ENCODE assay signal across 21 cellular contexts in genomic region chr7:128390871-128391565, GRCh38. TPM values are rescaled to one million over a fixed set of nuclear protein-coding genes. Genes with fewer than 3 reads are reported as not detected.
DNase-seq lines count a peak whose midpoint lies in the region; ATAC-seq, FAIRE-seq and TF ChIP-seq lines count a peak whose summit lies in the region.
"Had no signal": no experiment of that assay in that cellular context is flagged by ENCODE, and none has a peak within 500 bp of the region (broad histone marks: within the 10 kb centered on the region; RNA-seq: fewer than 3 reads in every experiment).

No MANE protein-coding gene starts in this region.

- no peak for DNase-seq in HepG2 (ENCODE audit: low spot score)
- DNase-seq in right lobe of liver: no peak
- no peak for DNase-seq in Karpas-422
- DNase-seq in endothelial cell of umbilical vein (ENCODE audit: low read depth, low spot score): no peak
- no peak for DNase-seq in GOT3 (lab: John Stamatoyannopoulos, UW)
- no peak for DNase-seq in dermis blood vessel endothelial cell
- DNase-seq: ACHN; DMS79 treated with DMSO at 0.1 percent for 48 hours; HCEC 1CT; MM.1S; NCI-H1105 treated with DMSO at 0.1 percent for 48 hours; NCI-H1694; NCI-H2081 treated with DMSO at 0.1 percent for 48 hours; NCI-H510A; NCI-H748 treated with DMSO at 0.1 percent for 48 hours; NK-92 treated with Interleukin-12 subunit alpha and Interleukin-12 subunit beta, amount 100 ng/mL, for 24 hours; Right ventricle myocardium superior had no signal

- H2AFZ ChIP-seq in HepG2 (ENCODE audit: low read length): no peak overlapping the region
- no peak overlapping the region for H2AFZ ChIP-seq in Karpas-422 (ENCODE audit: low read length)
- no peak overlapping the region for H2AFZ ChIP-seq in endothelial cell of umbilical vein (ENCODE audit: low read depth, low read length)

- H3K27ac ChIP-seq in HepG2 (ENCODE audit: extremely low read length, insufficient read depth, low read length) (no peak overlapping the region), right lobe of liver (no peak overlapping the region), Karpas-422 (ENCODE audit: low read length) (peak overlapping the region; percentile 82; the same call in 1 of the 2 replicates), endothelial cell of umbilical vein (ENCODE audit: insufficient read depth, low read depth, low read length) (no peak overlapping the region)

- FAIRE-seq in HepG2 (lab: Jason Lieb, UNC) (no peak), endothelial cell of umbilical vein (lab: Jason Lieb, UNC) (no peak)
- FAIRE-seq: HTR-8/SVneo, RCC 7860 had no signal

- H3K36me3 ChIP-seq in HepG2 (replicated peaks in 1 of 2; ENCODE audit: control insufficient read depth in 1 of 2, insufficient read depth in 2 of 2, low read length in 2 of 2) (peaks cover 0 to 4% of the 10 kb centered on the region in 2 experiments; a peak in 2 of 5 replicates), right lobe of liver (peaks cover 0 to 5% (median 0%) of the 10 kb centered on the region in 4 donors), Karpas-422 (ENCODE audit: insufficient read depth, low read length) (peaks cover 3% of the 10 kb centered on the region; the same call in 1 of the 2 replicates), endothelial cell of umbilical vein (ENCODE audit: control insufficient read depth in 2 of 2, extremely low read depth in 1 of 2, insufficient read depth in 2 of 2, low read length in 2 of 2) (peaks cover 2 to 25% of the 10 kb centered on the region in 2 experiments)

- no TSS peak for BruUV-seq in HepG2 (replicated peaks; lab: Mats Ljungman, UMichigan)
- BruUV-seq in endothelial cell of umbilical vein (replicated peaks; lab: Mats Ljungman, UMichigan): no TSS peak

- H4K20me1 ChIP-seq in HepG2 (ENCODE audit: insufficient read depth, low read length): no peaks in the 10 kb centered on the region
- H4K20me1 ChIP-seq in Karpas-422 (ENCODE audit: insufficient read depth, low read depth, low read length): peaks cover 7% of the 10 kb centered on the region; the same call in 1 of the 2 replicates
- H4K20me1 ChIP-seq in endothelial cell of umbilical vein (replicated peaks; ENCODE audit: control insufficient read depth, extremely low read depth, insufficient read depth, low read length): no peaks in the 10 kb centered on the region

- no peak for TF ChIP-seq EP300 in HepG2 (IDR thresholded peaks at IDR 0.05; ENCODE audit: low read depth in 2 of 2, low read length in 2 of 2)
- no peak for TF ChIP-seq EP300 in HepG2 (CRISPR knock-in tag; IDR thresholded peaks at IDR 0.05; ENCODE audit: borderline replicate concordance)

- no peak overlapping the region for H3K4me2 ChIP-seq in HepG2 (ENCODE audit: low read depth, low read length)
- H3K4me2 ChIP-seq in Karpas-422 (ENCODE audit: low read depth, low read length, poor library complexity, severe bottlenecking): peak overlapping the region; percentile 67
- no peak overlapping the region for H3K4me2 ChIP-seq in endothelial cell of umbilical vein (ENCODE audit: insufficient read depth, low read length)

- TF ChIP-seq CTCF in HepG2 (CRISPR knock-in tag; IDR thresholded peaks at IDR 0.05) (no peak), right lobe of liver (IDR thresholded peaks at IDR 0.05) (no peak), endothelial cell of umbilical vein (IDR thresholded peaks at IDR 0.05; ENCODE audit: extremely low read depth in 1 of 2, insufficient read depth in 1 of 2, low read depth in 1 of 2, low read length in 2 of 2) (no peak)

- no peaks in the 10 kb centered on the region for H3K9me1 ChIP-seq in endothelial cell of umbilical vein (replicated peaks; ENCODE audit: control insufficient read depth, extremely low read depth, insufficient read depth, low read length)

- 81% methylated on average over 3 of the region's 3 CpGs for WGBS in HepG2 (ENCODE audit: low lambda C conversion rate)
- WGBS in right lobe of liver (ENCODE audit: insufficient coverage, low coverage, low lambda C conversion rate, missing lambda C conversion rate): 84% methylated on average over 3 of the region's 3 CpGs

- 0 out of 5 replicates have a peak, but pooled peaks cover 1 to 5% of the 10 kb centered on the region in 2 experiments for H3K27me3 ChIP-seq in HepG2 (ENCODE audit: control insufficient read depth in 1 of 2, insufficient read depth in 2 of 2, low read length in 2 of 2)
- H3K27me3 ChIP-seq in right lobe of liver: no peaks in the 10 kb centered on the region
- no peaks in the 10 kb centered on the region for H3K27me3 ChIP-seq in Karpas-422 (ENCODE audit: low read length)
- H3K27me3 ChIP-seq in endothelial cell of umbilical vein (ENCODE audit: control insufficient read depth in 2 of 2, insufficient read depth in 2 of 2, low read length in 2 of 2): peaks cover 0 to 5% of the 10 kb centered on the region in 2 experiments

- H3K4me3 ChIP-seq in HepG2 (replicated peaks in 1 of 3; ENCODE audit: insufficient read depth in 1 of 3, low read depth in 2 of 3, low read length in 3 of 3) (no peak overlapping the region), right lobe of liver (no peak overlapping the region), Karpas-422 (ENCODE audit: low read length) (no peak overlapping the region), endothelial cell of umbilical vein (replicated peaks in 1 of 3; ENCODE audit: insufficient read depth in 1 of 3, low read depth in 1 of 3, low read length in 3 of 3) (no peak overlapping the region)

- CTCF ChIA-PET in HepG2 (lab: Yijun Ruan, JAX; ENCODE audit: low intra/inter-chr PET ratio, low total read pairs) (no interaction called here), endothelial cell of umbilical vein (lab: Charles Lee) (interaction anchor here (1.0 to 20.6 kb wide), 4 partner anchors 9 to 40 kb away, joined by 3 to 778 read pairs (median 6); partner anchors contain the start of gene RBM28)

- H3K4me1 ChIP-seq in HepG2 (ENCODE audit: insufficient read depth, low read length) (peaks cover 15% of the 10 kb centered on the region; the same call in 1 of the 2 replicates), right lobe of liver (no peaks in the 10 kb centered on the region), Karpas-422 (ENCODE audit: low read length) (peaks cover 60% of the 10 kb centered on the region), endothelial cell of umbilical vein (ENCODE audit: control insufficient read depth, extremely low read depth, insufficient read depth, low read length) (no peaks in the 10 kb centered on the region)

- in situ Hi-C loops in HepG2 (cut with HindIII; ENCODE audit: extremely low pct_ligation_motif_present, low pct_unique_long_range_greater_than_20kb): no loop called here

- intact Hi-C loops in HepG2 (cut with micrococcal nuclease; ENCODE audit: unreplicated experiment): no loop called here
- intact Hi-C loops in right lobe of liver (cut with DNase I): no loop called here
- intact Hi-C loops in endothelial cell of umbilical vein (cut with micrococcal nuclease): no loop called here

- POLR2A ChIA-PET in HepG2 (lab: Yijun Ruan, JAX): interaction anchor here (0.7 to 1.0 kb wide), 2 partner anchors 43 to 47 kb away, joined by 3 to 4 read pairs; partner anchors contain the start of gene RBM28
- POLR2A ChIA-PET in endothelial cell of umbilical vein (lab: Charles Lee): no interaction called here

- H3K79me2 ChIP-seq in HepG2 (ENCODE audit: insufficient read depth, low read length) (no peaks in the 10 kb centered on the region), Karpas-422 (ENCODE audit: low read length) (no peaks in the 10 kb centered on the region), endothelial cell of umbilical vein (ENCODE audit: control insufficient read depth, insufficient read depth, low read length) (no peaks in the 10 kb centered on the region)

- H3K9ac ChIP-seq in HepG2 (ENCODE audit: insufficient read depth, low read depth, low read length): no peak overlapping the region
- H3K9ac ChIP-seq in Karpas-422 (ENCODE audit: low read length): no peak overlapping the region
- no peak overlapping the region for H3K9ac ChIP-seq in endothelial cell of umbilical vein (replicated peaks; ENCODE audit: extremely low read depth, insufficient read depth, low read length)

- no peaks in the 10 kb centered on the region for H3K9me2 ChIP-seq in Karpas-422 (replicated peaks; ENCODE audit: insufficient read depth, low read length)

- no peak for TF ChIP-seq POLR2A in HepG2 (IDR thresholded peaks at IDR 0.05; ENCODE audit: insufficient read depth in 1 of 2, low read depth in 2 of 2, low read length in 2 of 2)
- no peak for TF ChIP-seq POLR2A in right lobe of liver (IDR thresholded peaks at IDR 0.05)
- peak; percentile 31 for TF ChIP-seq POLR2A in endothelial cell of umbilical vein (IDR thresholded peaks at IDR 0.05; ENCODE audit: low read depth, low read length)

- no peaks in the 10 kb centered on the region for H3K9me3 ChIP-seq in HepG2 (ENCODE audit: low read length)
- no peaks in the 10 kb centered on the region for H3K9me3 ChIP-seq in right lobe of liver
- no peaks in the 10 kb centered on the region for H3K9me3 ChIP-seq in Karpas-422 (ENCODE audit: low read length)
- no peaks in the 10 kb centered on the region for H3K9me3 ChIP-seq in endothelial cell of umbilical vein (replicated peaks; ENCODE audit: control insufficient read depth, insufficient read depth, low read length)

- ATAC-seq in HepG2: no peak
- no peak for ATAC-seq in right lobe of liver
- no peak for ATAC-seq in GM19023 (IDR thresholded peaks at IDR 0.05; ENCODE audit: unreplicated experiment)

- TF ChIP-seq RAD21 in HepG2 (CRISPR knock-in tag; IDR thresholded peaks at IDR 0.05): no peak

- dilution Hi-C loops in endothelial cell of umbilical vein (cut with MboI; ENCODE audit: extremely low pct_ligation_motif_present, low sequenced_read_pairs): no loop called here

RNA-seq across cellular contexts. Expression of gene IMPDH1, which starts 18.8 kb away (rescaled TPM):
- total RNA-seq in HepG2 (2016; rRNA removed; fragmentation: Illumina TruSeq; extraction: Trizol) (18.4 and 22.8 TPM in 2 replicates), right lobe of liver (1 to 10 TPM; 3.0 to 9.8 (median 5.5) TPM), endothelial cell of umbilical vein (91.7 and 97.9 TPM in 2 replicates), dermis blood vessel endothelial cell (59.6 and 107 TPM in 2 replicates)
- 12.3 and 12.6 TPM in 2 replicates for total RNA-seq in HepG2 (2016; cell fraction: cytosol; rRNA removed; fragmentation: Illumina TruSeq; extraction: Trizol; ENCODE audit: low read depth)
- 15.4 and 23.8 TPM in 2 replicates for total RNA-seq in HepG2 (2016; cell fraction: insoluble cytoplasmic fraction; rRNA removed; fragmentation: Illumina TruSeq; extraction: Trizol)
- total RNA-seq in HepG2 (2016; cell fraction: membrane; rRNA removed; fragmentation: Illumina TruSeq; extraction: Trizol): 28.1 and 28.2 TPM in 2 replicates
- total RNA-seq in HepG2 (2016; cell fraction: nucleus; rRNA removed; fragmentation: Illumina TruSeq; extraction: Trizol): 12.6 and 19.2 TPM in 2 replicates
- polyA plus RNA-seq in HepG2 (2011; rRNA removed) (34.0 and 49.9 TPM in 2 replicates), endothelial cell of umbilical vein (78.8 and 87.3 TPM in 2 replicates)
- polyA plus RNA-seq in HepG2 (2011; cell fraction: cytosol; rRNA removed): 31.4 and 37.8 TPM in 2 replicates
- polyA plus RNA-seq in HepG2 (2011; cell fraction: nucleus; rRNA removed): 92.2 and 93.4 TPM in 2 replicates
- polyA plus RNA-seq in HepG2 (2012): 25.0 and 27.5 TPM in 2 replicates
- polyA plus RNA-seq in HepG2 (2016; cell fraction: cytosol; fragmentation: Illumina TruSeq; extraction: Trizol; ENCODE audit: low read depth): 18.4 and 18.5 TPM in 2 replicates
- polyA plus RNA-seq in HepG2 (2016; cell fraction: insoluble cytoplasmic fraction; fragmentation: Illumina TruSeq; extraction: Trizol; ENCODE audit: low read depth): 20.6 and 24.8 TPM in 2 replicates
- 26.7 and 29.0 TPM in 2 replicates for polyA plus RNA-seq in HepG2 (2016; cell fraction: membrane; fragmentation: Illumina TruSeq; extraction: Trizol; ENCODE audit: low read depth)
- 29.2 and 34.5 TPM in 2 replicates for polyA plus RNA-seq in HepG2 (2016; cell fraction: nucleus; fragmentation: Illumina TruSeq; extraction: Trizol; ENCODE audit: insufficient read depth, low read depth)
- polyA minus RNA-seq in HepG2 (2011; rRNA and poly(A)+ RNA removed; ENCODE audit: low replicate concordance): 82.0 and 176 TPM in 2 replicates
- 19.3 and 30.8 TPM in 2 replicates for polyA minus RNA-seq in HepG2 (2011; cell fraction: cytosol; rRNA and poly(A)+ RNA removed)
- 26.3 and 29.8 TPM in 2 replicates for polyA minus RNA-seq in HepG2 (2011; cell fraction: nucleus; rRNA and poly(A)+ RNA removed)
- 30.5 and 50.1 TPM in 2 replicates for total RNA-seq in Karpas-422 (2014; rRNA removed; shearing (Covaris generic); ENCODE audit: low replicate concordance)
- polyA plus RNA-seq in endothelial cell of umbilical vein (2011; cell fraction: cytosol; rRNA removed): 63.5 and 69.3 TPM in 2 replicates
- 87.0 and 95.4 TPM in 2 replicates for polyA plus RNA-seq in endothelial cell of umbilical vein (2011; cell fraction: nucleus; rRNA removed)
- 68.1 and 72.5 TPM in 2 replicates for polyA plus RNA-seq in endothelial cell of umbilical vein (2012)
- polyA minus RNA-seq in endothelial cell of umbilical vein: 94.3 and 126 TPM in 2 replicates
- polyA minus RNA-seq in endothelial cell of umbilical vein (2011; cell fraction: cytosol; rRNA and poly(A)+ RNA removed): 59.1 TPM
- 37.9 and 42.1 TPM in 2 replicates for polyA minus RNA-seq in endothelial cell of umbilical vein (2011; cell fraction: nucleus; rRNA and poly(A)+ RNA removed)

RNA-seq across cellular contexts. Expression of gene PRRT4, which starts 29.5 kb away (rescaled TPM):
- not detected in 2 replicates for total RNA-seq in HepG2 (2016; rRNA removed; fragmentation: Illumina TruSeq; extraction: Trizol)
- not detected in 2 replicates for total RNA-seq in HepG2 (2016; cell fraction: cytosol; rRNA removed; fragmentation: Illumina TruSeq; extraction: Trizol; ENCODE audit: low read depth)
- not detected in 2 replicates for total RNA-seq in HepG2 (2016; cell fraction: insoluble cytoplasmic fraction; rRNA removed; fragmentation: Illumina TruSeq; extraction: Trizol)
- not detected in 2 replicates for total RNA-seq in HepG2 (2016; cell fraction: membrane; rRNA removed; fragmentation: Illumina TruSeq; extraction: Trizol)
- not detected in 2 replicates for total RNA-seq in HepG2 (2016; cell fraction: nucleus; rRNA removed; fragmentation: Illumina TruSeq; extraction: Trizol)
- polyA plus RNA-seq in HepG2 (2011; rRNA removed): not detected in 2 replicates
- not detected in 2 replicates for polyA plus RNA-seq in HepG2 (2011; cell fraction: cytosol; rRNA removed)
- polyA plus RNA-seq in HepG2 (2011; cell fraction: nucleus; rRNA removed): 0.06 TPM in 1 of 2 replicates, not detected in the other
- 0.07 TPM in 1 of 2 replicates, not detected in the other for polyA plus RNA-seq in HepG2 (2012)
- not detected in 2 replicates for polyA plus RNA-seq in HepG2 (2016; cell fraction: cytosol; fragmentation: Illumina TruSeq; extraction: Trizol; ENCODE audit: low read depth)
- not detected in 2 replicates for polyA plus RNA-seq in HepG2 (2016; cell fraction: insoluble cytoplasmic fraction; fragmentation: Illumina TruSeq; extraction: Trizol; ENCODE audit: low read depth)
- polyA plus RNA-seq in HepG2 (2016; cell fraction: membrane; fragmentation: Illumina TruSeq; extraction: Trizol; ENCODE audit: low read depth): not detected in 2 replicates
- not detected in 2 replicates for polyA plus RNA-seq in HepG2 (2016; cell fraction: nucleus; fragmentation: Illumina TruSeq; extraction: Trizol; ENCODE audit: insufficient read depth, low read depth)
- polyA minus RNA-seq in HepG2 (2011; rRNA and poly(A)+ RNA removed; ENCODE audit: low replicate concordance): not detected in 2 replicates
- polyA minus RNA-seq in HepG2 (2011; cell fraction: cytosol; rRNA and poly(A)+ RNA removed): not detected in 2 replicates
- not detected in 2 replicates for polyA minus RNA-seq in HepG2 (2011; cell fraction: nucleus; rRNA and poly(A)+ RNA removed)
- under 1 TPM in 4 of 6 experiments, not detected in 2; 0.11 to 0.32 (median 0.18) TPM for total RNA-seq in right lobe of liver
- total RNA-seq in Karpas-422 (2014; rRNA removed; shearing (Covaris generic); ENCODE audit: low replicate concordance): not detected in 2 replicates
- total RNA-seq in endothelial cell of umbilical vein: not detected in 2 replicates
- 0.03 and 0.08 TPM in 2 replicates for polyA plus RNA-seq in endothelial cell of umbilical vein
- polyA plus RNA-seq in endothelial cell of umbilical vein (2011; cell fraction: cytosol; rRNA removed): 0.01 TPM in 1 of 2 replicates, not detected in the other
- not detected in 2 replicates for polyA plus RNA-seq in endothelial cell of umbilical vein (2011; cell fraction: nucleus; rRNA removed)
- polyA plus RNA-seq in endothelial cell of umbilical vein (2012): not detected in 2 replicates
- polyA minus RNA-seq in endothelial cell of umbilical vein: not detected in 2 replicates
- not detected for polyA minus RNA-seq in endothelial cell of umbilical vein (2011; cell fraction: cytosol; rRNA and poly(A)+ RNA removed)
- polyA minus RNA-seq in endothelial cell of umbilical vein (2011; cell fraction: nucleus; rRNA and poly(A)+ RNA removed): not detected in 2 replicates
- total RNA-seq in dermis blood vessel endothelial cell: not detected in 2 replicates
- polyA plus RNA-seq: CD14-positive monocyte had no signal

RNA-seq across cellular contexts. Expression of gene RBM28, which starts 47.3 kb away (rescaled TPM):
- total RNA-seq in HepG2 (2016; rRNA removed; fragmentation: Illumina TruSeq; extraction: Trizol) (49.0 and 61.2 TPM in 2 replicates), right lobe of liver (10 to 100 TPM in 5 of 6 experiments, 1 to 10 TPM in 1; 9.0 to 17.4 (median 11.1) TPM), endothelial cell of umbilical vein (58.5 and 58.7 TPM in 2 replicates), dermis blood vessel endothelial cell (14.6 and 26.9 TPM in 2 replicates)
- 7.3 and 8.4 TPM in 2 replicates for total RNA-seq in HepG2 (2016; cell fraction: cytosol; rRNA removed; fragmentation: Illumina TruSeq; extraction: Trizol; ENCODE audit: low read depth)
- 50.4 and 59.7 TPM in 2 replicates for total RNA-seq in HepG2 (2016; cell fraction: insoluble cytoplasmic fraction; rRNA removed; fragmentation: Illumina TruSeq; extraction: Trizol)
- 6.4 and 9.5 TPM in 2 replicates for total RNA-seq in HepG2 (2016; cell fraction: membrane; rRNA removed; fragmentation: Illumina TruSeq; extraction: Trizol)
- 41.5 and 46.2 TPM in 2 replicates for total RNA-seq in HepG2 (2016; cell fraction: nucleus; rRNA removed; fragmentation: Illumina TruSeq; extraction: Trizol)
- polyA plus RNA-seq in HepG2 (2011; rRNA removed) (20.3 and 20.5 TPM in 2 replicates), endothelial cell of umbilical vein (7.2 and 11.6 TPM in 2 replicates)
- 10.7 and 11.3 TPM in 2 replicates for polyA plus RNA-seq in HepG2 (2011; cell fraction: cytosol; rRNA removed)
- 43.8 and 49.7 TPM in 2 replicates for polyA plus RNA-seq in HepG2 (2011; cell fraction: nucleus; rRNA removed)
- polyA plus RNA-seq in HepG2 (2012): 33.1 and 42.8 TPM in 2 replicates
- 1.6 and 1.9 TPM in 2 replicates for polyA plus RNA-seq in HepG2 (2016; cell fraction: cytosol; fragmentation: Illumina TruSeq; extraction: Trizol; ENCODE audit: low read depth)
- polyA plus RNA-seq in HepG2 (2016; cell fraction: insoluble cytoplasmic fraction; fragmentation: Illumina TruSeq; extraction: Trizol; ENCODE audit: low read depth): 54.9 and 57.4 TPM in 2 replicates
- polyA plus RNA-seq in HepG2 (2016; cell fraction: membrane; fragmentation: Illumina TruSeq; extraction: Trizol; ENCODE audit: low read depth): 3.8 and 5.7 TPM in 2 replicates
- polyA plus RNA-seq in HepG2 (2016; cell fraction: nucleus; fragmentation: Illumina TruSeq; extraction: Trizol; ENCODE audit: insufficient read depth, low read depth): 82.8 and 85.5 TPM in 2 replicates
- polyA minus RNA-seq in HepG2 (2011; rRNA and poly(A)+ RNA removed; ENCODE audit: low replicate concordance): 8.3 and 17.5 TPM in 2 replicates
- polyA minus RNA-seq in HepG2 (2011; cell fraction: cytosol; rRNA and poly(A)+ RNA removed): 9.8 and 11.3 TPM in 2 replicates
- polyA minus RNA-seq in HepG2 (2011; cell fraction: nucleus; rRNA and poly(A)+ RNA removed): 21.2 and 29.0 TPM in 2 replicates
- total RNA-seq in Karpas-422 (2014; rRNA removed; shearing (Covaris generic); ENCODE audit: low replicate concordance): 28.8 and 37.2 TPM in 2 replicates
- polyA plus RNA-seq in endothelial cell of umbilical vein (2011; cell fraction: cytosol; rRNA removed): 17.7 and 18.8 TPM in 2 replicates
- 55.3 and 82.8 TPM in 2 replicates for polyA plus RNA-seq in endothelial cell of umbilical vein (2011; cell fraction: nucleus; rRNA removed)
- polyA plus RNA-seq in endothelial cell of umbilical vein (2012): 36.5 and 52.9 TPM in 2 replicates
- polyA minus RNA-seq in endothelial cell of umbilical vein: 10.4 and 11.5 TPM in 2 replicates
- polyA minus RNA-seq in endothelial cell of umbilical vein (2011; cell fraction: cytosol; rRNA and poly(A)+ RNA removed): 23.6 TPM
- polyA minus RNA-seq in endothelial cell of umbilical vein (2011; cell fraction: nucleus; rRNA and poly(A)+ RNA removed): 8.8 and 14.1 TPM in 2 replicates
